11 cellular contexts compared by ENCODE assay signal in the genomic region with DNA sequence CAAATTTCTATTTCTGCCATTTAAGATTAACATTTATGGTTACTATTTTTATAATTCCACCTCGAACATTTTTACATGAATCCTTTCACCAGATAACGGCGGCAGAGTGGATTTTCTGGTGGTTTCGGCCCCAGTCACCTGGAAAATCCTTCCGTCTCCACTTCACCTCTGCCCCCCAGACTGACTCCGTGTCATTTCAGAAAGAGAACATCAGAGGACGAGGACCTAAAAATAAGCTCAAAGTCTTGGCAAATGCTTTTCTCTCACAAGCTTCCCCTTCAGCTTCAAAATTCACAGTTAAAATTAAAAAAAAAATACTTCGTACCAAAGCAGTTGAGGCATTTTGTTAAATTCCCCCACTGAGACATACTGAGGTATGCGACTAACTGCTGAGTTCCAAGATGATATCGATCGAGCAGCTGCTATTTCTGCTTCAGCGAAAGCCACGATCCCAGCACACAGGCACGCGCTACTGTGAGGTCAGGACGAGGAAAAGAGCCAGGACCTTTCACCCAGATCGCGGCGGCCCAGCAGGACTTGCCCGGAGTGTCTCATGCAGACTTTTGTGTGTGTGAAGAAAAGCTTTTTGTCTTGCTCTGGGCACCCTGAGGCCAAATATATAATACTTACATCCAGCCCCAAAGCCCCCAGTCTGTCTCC. TPM values are rescaled to one million over a fixed set of nuclear protein-coding genes. Genes with fewer than 3 reads are reported as not detected.
DNase-seq lines count a peak whose midpoint lies in the region; TF ChIP-seq lines count a peak whose summit lies in the region.
"Had no signal": no experiment of that assay in that cellular context is flagged by ENCODE, and none has a peak within 500 bp of the region (broad histone marks: within the 10 kb centered on the region; RNA-seq: fewer than 3 reads in every experiment).

No MANE protein-coding gene starts in this region.

- H3K4me1 ChIP-seq in tibial nerve, result peaks cover 0 to 35% (median 18%) of the 10 kb centered on the region in 4 donors
- no peaks in the 10 kb centered on the region for H3K4me1 ChIP-seq in PC-9 (replicated peaks; ENCODE audit: insufficient read depth)

- no peak overlapping the region for H3K4me2 ChIP-seq in PC-9

- TF ChIP-seq CTCF in fibroblast of villous mesenchyme (IDR thresholded peaks at IDR 0.05; ENCODE audit: insufficient read depth, low read depth, low read length) (no peak), tibial nerve (IDR thresholded peaks at IDR 0.05) (no peak), GM10248 (IDR thresholded peaks at IDR 0.05; ENCODE audit: control extremely low read depth, extremely low read depth, low read depth, missing control alignments) (no peak), PC-9 (conservative IDR thresholded peaks at IDR 0.05) (no peak)

- POLR2A ChIA-PET in GM10248 (lab: Yijun Ruan, JAX), result no interaction called here
- POLR2A ChIA-PET in PC-9 (lab: Charles Lee; ENCODE audit: unreplicated experiment), result no interaction called here

- H2AFZ ChIP-seq in PC-9, result no peak overlapping the region

- H3K9me3 ChIP-seq in tibial nerve (no peaks in the 10 kb centered on the region), PC-9 (ENCODE audit: insufficient read depth, low read depth) (no peaks in the 10 kb centered on the region)

- H4K20me1 ChIP-seq in PC-9 (ENCODE audit: insufficient read depth), result no peaks in the 10 kb centered on the region

- H3F3A ChIP-seq in PC-9 (ENCODE audit: insufficient read depth, low read depth), result no peaks in the 10 kb centered on the region

- H3K27ac ChIP-seq in tibial nerve (peak overlapping the region; percentile 78 to 93 (median 88)), PC-9 (no peak overlapping the region)

- no peaks in the 10 kb centered on the region for H3K79me2 ChIP-seq in PC-9 (ENCODE audit: low read depth)

- CTCF ChIA-PET in GM10248 (lab: Yijun Ruan, JAX), result interaction anchor here (1.1 kb wide), 1 partner anchor 10 kb away, joined by 3 read pairs; no protein-coding TSS in a partner anchor
- CTCF ChIA-PET in PC-9 (lab: Charles Lee), result no interaction called here

- H3K4me3 ChIP-seq in fibroblast of villous mesenchyme (ENCODE audit: low read depth, low read length) (peak overlapping the region; percentile 43), tibial nerve (peak overlapping the region in 2 of 4 donors; percentile 7 to 8), PC-9 (no peak overlapping the region)

- WGBS in tibial nerve, 2 donors, result 22 to 31% methylated on average over 20 of the region's 20 CpGs

- H3K27me3 ChIP-seq in tibial nerve, result no peaks in the 10 kb centered on the region
- peaks cover 33% of the 10 kb centered on the region for H3K27me3 ChIP-seq in PC-9 (ENCODE audit: insufficient read depth, low read depth)

- H3K36me3 ChIP-seq in tibial nerve (peaks cover 0 to 26% (median 0%) of the 10 kb centered on the region in 3 donors), PC-9 (ENCODE audit: low read depth) (no peaks in the 10 kb centered on the region)

- in situ Hi-C loops in SK-MEL-5 (cut with HindIII; ENCODE audit: low pct_unique_long_range_greater_than_20kb, low sequenced_read_pairs), result no loop called here

- BruUV-seq in PC-9 (replicated peaks; lab: Mats Ljungman, UMichigan), result no TSS peak

- DNase-seq in SK-MEL-5 (ENCODE audit: low read depth, low spot score) (peak; percentile 47), fibroblast of villous mesenchyme (ENCODE audit: low read depth) (peak; percentile 55), mucosa of gallbladder (ENCODE audit: low spot score) (peak; percentile 88), tibial nerve (ENCODE audit: low spot score in 2 of 2) (peak; percentile 66 to 78), GM10248 (ENCODE audit: extremely low spot score) (no peak), NCI-H146 treated with DMSO at 0.1 percent for 48 hours (lab: John Stamatoyannopoulos, UW; ENCODE audit: unreplicated experiment) (no peak), PC-9 (no peak), NCI-H748 (lab: John Stamatoyannopoulos, UW; ENCODE audit: unreplicated experiment) (no peak)
- DNase-seq: activated CD4-positive, CD25-positive, alpha-beta regulatory T cell treated with anti-CD3 and anti-CD28 coated beads, Interleukin-2, amount 50 U/mL, for 72 hours; NCI-H345; stimulated activated CD4-positive, alpha-beta T cell treated with anti-CD3 and anti-CD28 coated beads, Interleukin-4, amount 100 ng/mL, for 24 hours had no signal

- intact Hi-C loops in PC-9 (cut with micrococcal nuclease; ENCODE audit: unreplicated experiment), result no loop called here

- peak; percentile 28 to 87 for TF ChIP-seq EP300 in tibial nerve (IDR thresholded peaks at IDR 0.05)

- peak in 1 of 2 donors; percentile 26 for TF ChIP-seq POLR2A in tibial nerve (IDR thresholded peaks at IDR 0.05)

- H3K9me2 ChIP-seq in PC-9 (ENCODE audit: insufficient read depth), result no peaks in the 10 kb centered on the region

RNA-seq across cellular contexts. Expression of a gene that starts 36.8 kb away (rescaled TPM):
- 0.59 and 1.8 TPM in 2 replicates for total RNA-seq in SK-MEL-5 (2014; rRNA removed; shearing (Covaris generic))
- 0.19 and 0.29 TPM in 2 replicates for polyA plus RNA-seq in SK-MEL-5 (2015; cell fraction: cytosol; rRNA removed)
- polyA plus RNA-seq in SK-MEL-5 (2015; cell fraction: nucleus; rRNA removed), result 0.91 and 0.96 TPM in 2 replicates
- under 0.01 TPM in 2 replicates for total RNA-seq in fibroblast of villous mesenchyme
- total RNA-seq in mucosa of gallbladder, result 2.4 TPM
- 10 to 100 TPM in 3 of 4 donors, 1 to 10 TPM in 1; 7.8 to 19.2 (median 15.4) TPM for total RNA-seq in tibial nerve
- not detected in 2 replicates for total RNA-seq in PC-9 (2021)

RNA-seq across cellular contexts. Expression of a gene that starts 41.0 kb away (rescaled TPM):
- total RNA-seq in SK-MEL-5 (2014; rRNA removed; shearing (Covaris generic)), result not detected in 2 replicates
- not detected in 2 replicates for polyA plus RNA-seq in SK-MEL-5 (2015; cell fraction: cytosol; rRNA removed)
- polyA plus RNA-seq in SK-MEL-5 (2015; cell fraction: nucleus; rRNA removed), result not detected in 2 replicates
- total RNA-seq in fibroblast of villous mesenchyme, result 1.3 and 3.5 TPM in 2 replicates
- total RNA-seq in mucosa of gallbladder, result 0.32 TPM
- total RNA-seq in tibial nerve, result 1 to 10 TPM in 2 of 4 donors, under 1 TPM in 2; 0.39 to 2.7 (median 1.2) TPM
- total RNA-seq in PC-9 (2021), result not detected in 2 replicates

RNA-seq across cellular contexts. Expression of a gene that starts 45.0 kb away (rescaled TPM):
- total RNA-seq in SK-MEL-5 (2014; rRNA removed; shearing (Covaris generic)), result 0.53 TPM in 1 of 2 replicates, not detected in the other
- polyA plus RNA-seq in SK-MEL-5 (2015; cell fraction: cytosol; rRNA removed), result 0.15 TPM in 1 of 2 replicates, not detected in the other
- not detected in 2 replicates for polyA plus RNA-seq in SK-MEL-5 (2015; cell fraction: nucleus; rRNA removed)
- total RNA-seq in fibroblast of villous mesenchyme, result 0.43 and 1.3 TPM in 2 replicates
- 5.7 TPM for total RNA-seq in mucosa of gallbladder
- total RNA-seq in tibial nerve, result 10 to 100 TPM in 1 of 4 donors, 1 to 10 TPM in 3; 4.2 to 21.4 (median 9.7) TPM
- 1.5 and 1.9 TPM in 2 replicates for total RNA-seq in PC-9 (2021)

Comparison
In these comparisons a context has a peak if more than half of its experiments do, and no peak if none do; other contexts are left out.
1. DNase-seq: peak in SK-MEL-5 (single experiment), fibroblast of villous mesenchyme (single experiment), mucosa of gallbladder (single experiment) and tibial nerve (2 of 2); none in GM10248 (single experiment), NCI-H146 treated with DMSO at 0.1 percent for 48 hours (single experiment), PC-9 (0 of 2) and NCI-H748 (single experiment).